Comparison of ENCODE assay signal across 8 cellular contexts in genomic region chr7:1920266-1920681, GRCh38.
DNase-seq lines count a peak whose midpoint lies in the region; ATAC-seq and TF ChIP-seq lines count a peak whose summit lies in the region.

No MANE protein-coding gene starts in this region.

- DNase-seq in GM10248 (ENCODE audit: extremely low spot score), result peak; percentile 72
- DNase-seq in activated T-cell treated with anti-CD3 and anti-CD28 coated beads for 24 hours (ENCODE audit: low read depth), result peak; percentile 25
- DNase-seq in naive B cell, result peak; percentile 80
- DNase-seq in NCI-H82 (lab: John Stamatoyannopoulos, UW), result no peak
- no peak for DNase-seq in NCI-H510A (lab: John Stamatoyannopoulos, UW)
- DNase-seq in NCI-H1092 treated with DMSO at 0.1 percent for 48 hours (lab: John Stamatoyannopoulos, UW), result no peak

- peak overlapping the region; percentile 77 to 94 (median 87) for H3K4me3 Mint-ChIP-seq in naive B cell

- H3K27me3 Mint-ChIP-seq in naive B cell, result no peaks in the 10 kb centered on the region

- H3K4me1 Mint-ChIP-seq in naive B cell, result peaks cover 34 to 52% (median 36%) of the 10 kb centered on the region in 3 donors

- POLR2A ChIA-PET in GM10248 (lab: Yijun Ruan, JAX), result no interaction called here

- peak; percentile 47 for ATAC-seq in HG03442 (IDR thresholded peaks at IDR 0.05; ENCODE audit: unreplicated experiment)
- peak; percentile 78 to 80 for ATAC-seq in naive B cell (ENCODE audit: low read depth in 2 of 2)
- ATAC-seq in HG02571 (IDR thresholded peaks at IDR 0.05; ENCODE audit: unreplicated experiment), result no peak

- TF ChIP-seq CTCF in GM10248 (IDR thresholded peaks at IDR 0.05; ENCODE audit: control extremely low read depth, extremely low read depth, low read depth, missing control alignments), result no peak

- peak overlapping the region; percentile 89 to 97 (median 96) for H3K27ac Mint-ChIP-seq in naive B cell

- H3K36me3 Mint-ChIP-seq in naive B cell, result peaks cover 4 to 8% of the 10 kb centered on the region in 2 donors

- CTCF ChIA-PET in GM10248 (lab: Yijun Ruan, JAX), result no interaction called here

- H3K9me3 Mint-ChIP-seq in naive B cell, result no peaks in the 10 kb centered on the region

Comparison
In these comparisons a context has a peak if more than half of its experiments do, and no peak if none do; other contexts are left out.
1. DNase-seq: peak in GM10248 (single experiment), activated T-cell treated with anti-CD3 and anti-CD28 coated beads for 24 hours (single experiment) and naive B cell (single experiment); none in NCI-H82 (single experiment), NCI-H510A (single experiment) and NCI-H1092 treated with DMSO at 0.1 percent for 48 hours (single experiment).